In genomic region chr1:171613282-171613681, GRCh38 we compare ENCODE assay signal across 39 cellular contexts. TPM values are rescaled to one million over a fixed set of nuclear protein-coding genes. Genes with fewer than 3 reads are reported as not detected.
"Had no signal": no experiment of that assay in that cellular context is flagged by ENCODE, and none has a peak within 500 bp of the region (broad histone marks: within the 10 kb centered on the region; RNA-seq: fewer than 3 reads in every experiment).

No MANE protein-coding gene starts in this region.

- H3K4me1 ChIP-seq: adrenal gland, ascending aorta, body of pancreas, breast epithelium had no signal

- H3K4me3 ChIP-seq: adrenal gland, ascending aorta, body of pancreas, breast epithelium, cardiac muscle cell had no signal

- FAIRE-seq: astrocyte, bronchial epithelial cell, colon had no signal

- ATAC-seq: activated naive CD4-positive, alpha-beta T cell treated with anti-CD3 and anti-CD28 coated beads, Interleukin-2, amount 50 U/mL, for 72 hours; activated naive CD8-positive, alpha-beta T cell treated with anti-CD3 and anti-CD28 coated beads, Interleukin-2, amount 50 U/mL, for 24 hours; activated T-cell treated with anti-CD3 and anti-CD28 coated beads, Interleukin-2, amount 50 U/mL, for 4 hours; activated T-cell treated with anti-CD3 and anti-CD28 coated beads, Interleukin-2, amount 50 U/mL, for 72 hours; activated T-helper 17 cell treated with anti-CD3 and anti-CD28 coated beads, Interleukin-2, amount 50 U/mL, for 72 hours; body of pancreas had no signal

- H3K27me3 ChIP-seq: adrenal gland, ascending aorta, body of pancreas, brain microvascular endothelial cell, breast epithelium, cardiac muscle cell had no signal

- H3K27ac ChIP-seq: adrenal gland, ascending aorta, body of pancreas, brain microvascular endothelial cell, breast epithelium, cardiac muscle cell had no signal

- DNase-seq: activated effector memory CD4-positive, alpha-beta T cell treated with anti-CD3 and anti-CD28 coated beads, Interleukin-2, amount 50 U/mL, for 16 hours; activated effector memory CD4-positive, alpha-beta T cell treated with Interleukin-2 at 50 U/mL for 16 hours; activated gamma-delta T cell; activated gamma-delta T cell treated with Interleukin-2 at 50 U/mL for 16 hours; activated naive CD4-positive, alpha-beta T cell; activated naive CD4-positive, alpha-beta T cell treated with anti-CD3 and anti-CD28 coated beads for 36 hours; activated naive CD4-positive, alpha-beta T cell treated with anti-CD3 and anti-CD28 coated beads, Interleukin-2, amount 10 ng/mL, durations not matched to agents 7 days and 5 days; activated naive CD4-positive, alpha-beta T cell treated with anti-CD3 and anti-CD28 coated beads, Interleukin-2, amount 50 U/mL, for 16 hours; activated naive CD4-positive, alpha-beta T cell treated with Interleukin-2 at 50 U/mL for 16 hours; activated naive CD8-positive, alpha-beta T cell treated with anti-CD3 and anti-CD28 coated beads for 36 hours; activated naive CD8-positive, alpha-beta T cell treated with anti-CD3 and anti-CD28 coated beads, Interleukin-2, amount 10 ng/mL, durations not matched to agents 7 days and 5 days; activated naive CD8-positive, alpha-beta T cell treated with anti-CD3 and anti-CD28 coated beads, Interleukin-2, amount 50 U/mL, for 24 hours; activated T-cell treated with anti-CD3 and anti-CD28 coated beads, Interleukin-2, amount 50 U/mL, for 4 hours; activated T-cell treated with anti-CD3 and anti-CD28 coated beads, Interleukin-2, amount 50 U/mL, for 48 hours; activated T-cell treated with anti-CD3 and anti-CD28 coated beads, Interleukin-2, amount 50 U/mL, for 72 hours; adrenal gland; amniotic stem cell; amygdala; anterior cingulate cortex; body of pancreas; brain microvascular endothelial cell; caudate nucleus; central memory CD4-positive, alpha-beta T cell; cerebellar nuclear complex had no signal

- H3K9me3 ChIP-seq: adrenal gland, ascending aorta, body of pancreas, breast epithelium had no signal

- H3K36me3 ChIP-seq: adrenal gland, ascending aorta, brain microvascular endothelial cell, breast epithelium, cardiac muscle cell had no signal

RNA-seq across cellular contexts. Expression of gene MYOCOS, which starts 8.8 kb away (rescaled TPM):
- total RNA-seq: activated naive CD4-positive, alpha-beta T cell treated with anti-CD3 and anti-CD28 coated beads for 36 hours; adrenal gland; aorta; ascending aorta; astrocyte; body of pancreas; breast epithelium; bronchial epithelial cell; cardiac muscle cell; cardiac septum; cerebellum had no signal
- polyA plus RNA-seq: adipose tissue, adrenal gland, aorta had no signal

RNA-seq across cellular contexts. Expression of gene MYOC, which starts 39.2 kb away (rescaled TPM):
- total RNA-seq: activated naive CD4-positive, alpha-beta T cell treated with anti-CD3 and anti-CD28 coated beads for 36 hours; activated naive CD4-positive, alpha-beta T cell treated with anti-CD3 and anti-CD28 coated beads, Interleukin-2, amount 50 U/mL, for 72 hours; activated naive CD8-positive, alpha-beta T cell treated with anti-CD3 and anti-CD28 coated beads for 36 hours; activated naive CD8-positive, alpha-beta T cell treated with anti-CD3 and anti-CD28 coated beads, Interleukin-2, amount 10 ng/mL, durations not matched to agents 7 days and 5 days; activated T-cell treated with anti-CD3 and anti-CD28 coated beads, Interleukin-2, amount 50 U/mL, for 4 hours; activated T-cell treated with anti-CD3 and anti-CD28 coated beads, Interleukin-2, amount 50 U/mL, for 72 hours; activated T-helper 1 cell treated with anti-CD3 and anti-CD28 coated beads, Interleukin-12 subunit alpha, Interleukin-12 subunit beta, Interleukin-2, Interleukin-4 antibody, amounts not matched to agents 30 ng/mL and 10 ng/mL and 1 ng/mL, durations not matched to agents 14 hours and 24 hours and 36 hours; activated T-helper 17 cell treated with anti-CD3 and anti-CD28 coated beads, Interleukin-2, amount 50 U/mL, for 72 hours; activated T-helper 2 cell treated with anti-CD3 and anti-CD28 coated beads, Interferon-gamma antibody, Interleukin-2, Interleukin-4, amounts not matched to agents 10 μg/mL and 5 μg/mL and 100 μg/mL, durations not matched to agents 14 hours and 24 hours and 36 hours; astrocyte; bronchial epithelial cell; chondrocyte had no signal
- polyA plus RNA-seq: cardiac muscle cell had no signal
